ENCODE assay signal across 20 cellular contexts in the genomic region with DNA sequence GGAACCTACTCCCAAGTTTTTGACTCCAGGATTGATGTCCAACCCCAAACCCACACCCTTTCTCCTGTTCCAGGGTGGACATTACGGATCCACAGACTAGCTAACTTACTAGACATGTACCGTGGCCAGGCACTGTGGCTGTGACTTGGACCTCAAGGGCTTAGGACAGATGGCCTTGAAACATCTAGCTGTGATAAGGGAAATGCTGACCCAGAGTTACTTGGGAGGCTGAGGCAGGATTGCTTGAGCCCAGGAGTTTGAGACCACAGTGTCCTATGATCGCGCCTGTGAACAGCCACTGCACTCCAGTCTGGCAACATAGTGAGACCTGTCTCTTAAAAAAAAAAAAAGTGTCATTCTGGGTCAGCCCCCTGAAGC. TPM values are rescaled to one million over a fixed set of nuclear protein-coding genes. Genes with fewer than 3 reads are reported as not detected.
"Had no signal": no experiment of that assay in that cellular context is flagged by ENCODE, and none has a peak within 500 bp of the region (broad histone marks: within the 10 kb centered on the region; RNA-seq: fewer than 3 reads in every experiment).

No MANE protein-coding gene starts in this region.

- H3K27me3 Mint-ChIP-seq: activated naive CD8-positive, alpha-beta T cell treated with anti-CD3 and anti-CD28 coated beads for 36 hours; stimulated activated naive B cell treated with anti-CD40 and anti-IgM and Interleukin-4, amounts not matched to agents 10 μg/mL and 1 μg/mL and 100 μg/mL, for 72 hours had no signal

- H3K4me3 ChIP-seq: esophagus muscularis mucosa, gastroesophageal sphincter, heart left ventricle, left ventricle myocardium inferior, pancreas, thoracic aorta had no signal

- H3K9me3 Mint-ChIP-seq: activated naive CD8-positive, alpha-beta T cell treated with anti-CD3 and anti-CD28 coated beads for 36 hours; stimulated activated naive B cell treated with anti-CD40 and anti-IgM and Interleukin-4, amounts not matched to agents 10 μg/mL and 1 μg/mL and 100 μg/mL, for 72 hours had no signal

- DNase-seq: activated CD4-positive, CD25-positive, alpha-beta regulatory T cell treated with anti-CD3 and anti-CD28 coated beads, Interleukin-2, amount 50 U/mL, for 72 hours; activated CD8-positive, alpha-beta memory T cell treated with anti-CD3 and anti-CD28 coated beads for 24 hours; activated CD8-positive, alpha-beta memory T cell treated with anti-CD3 and anti-CD28 coated beads, Interleukin-2, amount 50 U/mL, for 48 hours; activated naive CD8-positive, alpha-beta T cell treated with anti-CD3 and anti-CD28 coated beads for 36 hours; amniotic stem cell; effector CD8-positive, alpha-beta T cell; heart left ventricle; kidney glomerular epithelial cell; left ventricle myocardium inferior; pancreas; stimulated activated naive B cell treated with anti-CD40 and anti-IgM and Interleukin-4, amounts not matched to agents 10 μg/mL and 1 μg/mL and 100 μg/mL, for 72 hours; T-helper 2 cell; upper lobe of left lung had no signal

- H3K9me3 ChIP-seq: esophagus muscularis mucosa, gastroesophageal sphincter, heart left ventricle, left ventricle myocardium inferior, pancreas, thoracic aorta, upper lobe of left lung had no signal

- H3K36me3 ChIP-seq: esophagus muscularis mucosa, heart left ventricle, left ventricle myocardium inferior, pancreas, thoracic aorta, upper lobe of left lung had no signal

- H3K27me3 ChIP-seq: esophagus muscularis mucosa, gastroesophageal sphincter, heart left ventricle, pancreas, upper lobe of left lung had no signal

- ATAC-seq: gastroesophageal sphincter; heart left ventricle; pancreas; sciatic nerve; stimulated activated naive B cell treated with anti-CD40 and anti-IgM and Interleukin-4, amounts not matched to agents 10 μg/mL and 1 μg/mL and 100 μg/mL, for 72 hours had no signal

RNA-seq across cellular contexts. Expression of gene PPP1R1B, which starts 14.4 kb away (rescaled TPM):
- total RNA-seq: activated naive CD8-positive, alpha-beta T cell treated with anti-CD3 and anti-CD28 coated beads for 36 hours; endothelial cell of umbilical vein; myocyte; pulmonary artery endothelial cell had no signal

RNA-seq across cellular contexts. Expression of gene PNMT, which starts 27.1 kb away (rescaled TPM):
- total RNA-seq: activated naive CD8-positive, alpha-beta T cell treated with anti-CD3 and anti-CD28 coated beads for 36 hours; endothelial cell of umbilical vein; pulmonary artery endothelial cell had no signal

RNA-seq across cellular contexts. Expression of gene NEUROD2, which starts 33.4 kb away (rescaled TPM):
- total RNA-seq: activated naive CD8-positive, alpha-beta T cell treated with anti-CD3 and anti-CD28 coated beads for 36 hours; endothelial cell of umbilical vein; esophagus muscularis mucosa; gastroesophageal sphincter; heart left ventricle; left ventricle myocardium inferior; pancreas; pulmonary artery endothelial cell; sciatic nerve; thoracic aorta; upper lobe of left lung had no signal
